In genomic region chr2:26745609-26746327, GRCh38 we compare ENCODE assay signal across 8 cellular contexts. TPM values are rescaled to one million over a fixed set of nuclear protein-coding genes. Genes with fewer than 3 reads are reported as not detected.
DNase-seq lines count a peak whose midpoint lies in the region; ATAC-seq and TF ChIP-seq lines count a peak whose summit lies in the region.

No MANE protein-coding gene starts in this region.

- H3K4me1 ChIP-seq in osteoblast (ENCODE audit: insufficient read depth, low read length) (no peaks in the 10 kb centered on the region), thoracic aorta (ENCODE audit: control insufficient read depth in 1 of 2, low read depth in 2 of 2) (peaks cover 0 to 5% of the 10 kb centered on the region in 2 donors)

- H2AFZ ChIP-seq in osteoblast (ENCODE audit: low read length) = no peak overlapping the region

- H3K79me2 ChIP-seq in osteoblast (ENCODE audit: insufficient read depth, low read length) = no peaks in the 10 kb centered on the region

- H3K36me3 ChIP-seq in osteoblast (ENCODE audit: insufficient read depth, low read length) = no peaks in the 10 kb centered on the region
- H3K36me3 ChIP-seq in thoracic aorta = no peaks in the 10 kb centered on the region

- ATAC-seq in thoracic aorta (ENCODE audit: insufficient number of reproducible peaks, low FRiP score, low read depth) = no peak
- no peak for ATAC-seq in HG03280 (IDR thresholded peaks at IDR 0.05; ENCODE audit: unreplicated experiment)

- POLR2A ChIA-PET in RWPE1 (lab: Yijun Ruan, JAX; ENCODE audit: low non-redundant PET) = no interaction called here

- H3K27me3 ChIP-seq in osteoblast (ENCODE audit: insufficient read depth, low read length) (no peaks in the 10 kb centered on the region), thoracic aorta (replicated peaks; ENCODE audit: insufficient read depth) (no peaks in the 10 kb centered on the region)

- H3K27ac ChIP-seq in RWPE1 = no peak overlapping the region
- H3K27ac ChIP-seq in osteoblast (ENCODE audit: low read depth, low read length) = no peak overlapping the region
- H3K27ac ChIP-seq in thoracic aorta = no peak overlapping the region

- TF ChIP-seq CTCF in GM12864 (IDR thresholded peaks at IDR 0.05; ENCODE audit: low read depth, low read length, missing control alignments) = peak; percentile 90
- TF ChIP-seq CTCF in RWPE1 (conservative IDR thresholded peaks at IDR 0.05; ENCODE audit: low read depth) = peak; percentile 92
- peak; percentile 91 for TF ChIP-seq CTCF in osteoblast (IDR thresholded peaks at IDR 0.05; ENCODE audit: extremely low read depth, low read depth, low read length)
- TF ChIP-seq CTCF in thoracic aorta (IDR thresholded peaks at IDR 0.05) = peak; percentile 93

- no peaks in the 10 kb centered on the region for H3K9me3 ChIP-seq in osteoblast (ENCODE audit: low read depth, low read length)
- no peaks in the 10 kb centered on the region for H3K9me3 ChIP-seq in thoracic aorta

- H3K4me3 ChIP-seq in GM12864 (ENCODE audit: low read depth, low read length) (no peak overlapping the region), osteoblast (ENCODE audit: insufficient read depth, low read length) (no peak overlapping the region), thoracic aorta (no peak overlapping the region)

- peak; percentile 45 for DNase-seq in GM12864 (ENCODE audit: low read depth)
- DNase-seq in M059J (ENCODE audit: low read depth) = peak; percentile 72
- peak; percentile 66 for DNase-seq in RWPE1 (ENCODE audit: low spot score)
- peak; percentile 57 for DNase-seq in activated T-helper 9 cell treated with anti-CD3 and anti-CD28 coated beads, Interleukin-2, amount 50 U/mL, for 16 hours (ENCODE audit: low read depth)
- peak; percentile 45 for DNase-seq in foreskin melanocyte
- peak; percentile 78 for DNase-seq in osteoblast (ENCODE audit: insufficient read length, low spot score, missing footprints)
- DNase-seq in thoracic aorta (ENCODE audit: low spot score) = peak; percentile 49

- H4K20me1 ChIP-seq in osteoblast (ENCODE audit: insufficient read depth, low read length) = no peaks in the 10 kb centered on the region

- CTCF ChIA-PET in RWPE1 (lab: Yijun Ruan, JAX) = interaction anchor here (0.6 to 2.4 kb wide), 17 partner anchors 14 to 362 kb away, joined by 3 to 64 read pairs (median 4); partner anchors contain the start of gene CIB4

- no peak overlapping the region for H3K4me2 ChIP-seq in osteoblast (ENCODE audit: insufficient read depth, low read length)

RNA-seq across cellular contexts. Expression of gene SLC35F6, which starts 18.3 kb away (rescaled TPM):
- 35.3 and 35.6 TPM in 2 replicates for total RNA-seq in M059J (2014; rRNA removed; shearing (Covaris generic))
- 82.8 and 83.6 TPM in 2 replicates for total RNA-seq in osteoblast
- total RNA-seq in thoracic aorta = 10 to 100 TPM; 43.7 to 44.5 TPM

RNA-seq across cellular contexts. Expression of gene CENPA, which starts 40.1 kb away (rescaled TPM):
- total RNA-seq in M059J (2014; rRNA removed; shearing (Covaris generic)) = 22.0 and 33.3 TPM in 2 replicates
- total RNA-seq in osteoblast (2.2 and 2.9 TPM in 2 replicates), thoracic aorta (not detected)

RNA-seq across cellular contexts. Expression of gene KCNK3, which starts 53.2 kb away (rescaled TPM):
- total RNA-seq in M059J (2014; rRNA removed; shearing (Covaris generic)) = 2.4 and 2.8 TPM in 2 replicates
- not detected in 2 replicates for total RNA-seq in osteoblast
- 10 to 100 TPM in 1 of 2 donors, 1 to 10 TPM in 1; 6.9 to 19.6 TPM for total RNA-seq in thoracic aorta
